In the genomic region with DNA sequence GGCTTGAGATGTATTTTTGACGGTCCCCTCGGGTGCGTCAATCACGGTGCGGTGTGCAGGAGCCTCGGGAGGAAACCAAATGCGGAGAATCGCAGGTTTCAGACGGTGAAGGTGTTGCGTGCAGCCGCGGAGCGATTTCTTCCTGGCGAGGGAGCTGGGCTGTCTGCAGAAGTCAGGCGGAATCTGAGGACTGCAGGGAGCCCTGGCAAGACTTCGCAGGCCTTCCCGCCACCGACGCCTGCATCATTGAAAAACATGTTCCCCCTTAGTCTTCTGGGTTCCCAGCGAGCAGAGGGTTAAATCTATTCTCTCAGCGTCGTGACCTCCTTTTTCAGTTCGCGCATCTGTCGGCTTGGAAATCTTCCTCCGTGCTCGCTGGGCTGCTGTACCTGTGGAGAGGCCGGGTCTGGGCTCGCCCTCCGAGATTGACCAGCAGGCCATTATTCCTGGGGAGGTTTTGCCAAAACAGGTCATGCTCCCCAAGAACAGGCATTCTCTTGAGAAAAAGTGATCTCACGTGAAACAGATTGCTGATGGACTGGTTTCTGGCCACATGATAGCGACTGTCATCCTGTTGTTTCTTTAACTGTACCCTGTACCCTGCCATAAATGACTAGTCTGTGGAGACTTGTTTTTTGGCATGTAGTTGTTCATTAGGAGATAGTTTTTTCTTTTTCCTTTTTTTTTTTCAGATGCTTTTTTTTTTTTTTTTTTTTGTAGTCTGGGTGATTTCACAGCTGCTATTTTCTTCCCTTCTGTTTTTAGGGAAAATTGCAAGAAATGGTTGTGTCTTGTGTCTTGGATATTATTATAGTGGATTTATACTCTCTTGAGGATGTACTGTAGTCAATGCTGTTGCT, we compare ENCODE assay signal across 8 cellular contexts. TPM values are rescaled to one million over a fixed set of nuclear protein-coding genes. Genes with fewer than 3 reads are reported as not detected.
DNase-seq lines count a peak whose midpoint lies in the region; ATAC-seq and TF ChIP-seq lines count a peak whose summit lies in the region.

No MANE protein-coding gene starts in this region.

- no peak overlapping the region for H2BK120ac ChIP-seq in IMR-90 (ENCODE audit: low read depth, low read length)

- CTCF ChIA-PET in IMR-90 (lab: Yijun Ruan, JAX), result no interaction called here

- H3K36me3 ChIP-seq in IMR-90 (ENCODE audit: control insufficient read depth, insufficient read depth, low read length), result no peaks in the 10 kb centered on the region
- H3K36me3 ChIP-seq in kidney epithelial cell (ENCODE audit: control insufficient read depth, insufficient read depth, low read length), result no peaks in the 10 kb centered on the region

- intact Hi-C loops in IMR-90 (cut with micrococcal nuclease), result no loop called here

- no peaks in the 10 kb centered on the region for H3K79me1 ChIP-seq in IMR-90 (ENCODE audit: low read depth in 1 of 2, low read length in 2 of 2)

- H3K14ac ChIP-seq in IMR-90 (replicated peaks; ENCODE audit: low read depth, low read length), result no peak overlapping the region

- H3K9me3 ChIP-seq in IMR-90 (ENCODE audit: control insufficient read depth, insufficient read depth, low read length), result no peaks in the 10 kb centered on the region

- peaks cover 5% of the 10 kb centered on the region; the same call in 1 of the 2 replicates for H3K4me1 ChIP-seq in IMR-90 (ENCODE audit: control insufficient read depth, insufficient read depth, low read length)

- peak overlapping the region; percentile 29; the same call in 1 of the 2 replicates for H3K9ac ChIP-seq in IMR-90 (ENCODE audit: low read depth, low read length)

- 0 out of 2 replicates have a peak, but pooled peaks cover 3% of the 10 kb centered on the region for H3K9me1 ChIP-seq in IMR-90 (ENCODE audit: insufficient read depth, low read length)

- no peak overlapping the region for H2BK15ac ChIP-seq in IMR-90 (ENCODE audit: low read depth, low read length)

- BruUV-seq in IMR-90 (replicated peaks; lab: Mats Ljungman, UMichigan), result no TSS peak

- H3K27ac Mint-ChIP-seq in brain, result peak overlapping the region; percentile 75 to 99 (median 95)

- H3K9me3 Mint-ChIP-seq in brain, result no peaks in the 10 kb centered on the region

- H4K20me1 ChIP-seq in IMR-90 (ENCODE audit: insufficient read depth, low read length), result no peaks in the 10 kb centered on the region

- H3K27me3 ChIP-seq in IMR-90 (ENCODE audit: control insufficient read depth, insufficient read depth, low read length) (no peaks in the 10 kb centered on the region), kidney epithelial cell (ENCODE audit: control insufficient read depth, insufficient read depth, low read length) (no peaks in the 10 kb centered on the region)

- TF ChIP-seq RAD21 in IMR-90 (IDR thresholded peaks at IDR 0.05; ENCODE audit: low read length), result no peak

- no peaks in the 10 kb centered on the region for H3K36me3 Mint-ChIP-seq in brain

- no peak overlapping the region for H3K18ac ChIP-seq in IMR-90 (ENCODE audit: low read depth, low read length)

- H4K8ac ChIP-seq in IMR-90 (ENCODE audit: low read depth in 2 of 2, low read length in 2 of 2), result peak overlapping the region in 1 of 2 experiments; percentile 17; a peak in 1 of 4 replicates

- WGBS in IMR-90 (ENCODE audit: extremely low coverage in 2 of 2, insufficient read length in 1 of 2), 2 experiments, result 4% methylated on average over 16 of the region's 32 CpGs; no CpG with 5 or more reads in 1 of the 2 experiments

- peaks cover 22% of the 10 kb centered on the region for H3K27me3 Mint-ChIP-seq in brain

- peak overlapping the region; percentile 74 for H3K23ac ChIP-seq in IMR-90 (ENCODE audit: low read depth, low read length)

- in situ Hi-C loops in IMR-90 (cut with MboI; ENCODE audit: low sequenced_read_pairs), result no loop called here

- peak overlapping the region; percentile 96 for H3K4me2 ChIP-seq in IMR-90 (ENCODE audit: low read depth, low read length)

- POLR2A ChIA-PET in IMR-90 (lab: Charles Lee; ENCODE audit: unreplicated experiment), result no interaction called here

- TF ChIP-seq POLR2A in IMR-90 (IDR thresholded peaks at IDR 0.05; ENCODE audit: low read depth, low read length), result no peak

- no peak overlapping the region for H2BK20ac ChIP-seq in IMR-90 (ENCODE audit: low read depth, low read length)

- no peak overlapping the region for H3K27ac ChIP-seq in IMR-90 (ENCODE audit: insufficient read depth, low read length)

- H4K5ac ChIP-seq in IMR-90 (ENCODE audit: low read depth, low read length), result no peak overlapping the region

- H2AFZ ChIP-seq in IMR-90 (replicated peaks; ENCODE audit: low read length, poor library complexity), result peak overlapping the region; percentile 89

- H3K4me1 Mint-ChIP-seq in brain, result peaks cover 64% of the 10 kb centered on the region

- H2AK5ac ChIP-seq in IMR-90 (ENCODE audit: low read depth, low read length), result no peak overlapping the region

- H3K56ac ChIP-seq in IMR-90 (ENCODE audit: extremely low read depth, insufficient read depth, low read length), result no peak overlapping the region

- DNase-seq in NCI-H524 (lab: John Stamatoyannopoulos, UW) (peak; percentile 55 to 63), NCI-H524 treated with DMSO at 0.1 percent for 48 hours (lab: John Stamatoyannopoulos, UW) (no peak), IMR-90 (peak; percentile 41), T-helper 2 cell (peak in 3 of 5 experiments; percentile 21 to 83 (median 52)), kidney epithelial cell (ENCODE audit: low read depth) (no peak), NCI-H1436 (lab: John Stamatoyannopoulos, UW) (no peak)
- DNase-seq in stimulated activated CD4-positive, alpha-beta T cell treated with anti-CD3 and anti-CD28 coated beads, TNF-alpha, amount 100 ng/mL, for 24 hours (ENCODE audit: low read depth in 3 of 3), result peak in 2 of 3 experiments; percentile 15 to 48

- no peak overlapping the region for H2AK9ac ChIP-seq in IMR-90 (replicated peaks; ENCODE audit: low read depth, low read length, poor library complexity)

- no peak overlapping the region for H4K91ac ChIP-seq in IMR-90 (ENCODE audit: insufficient read depth, low read depth, low read length)

- TF ChIP-seq CTCF in IMR-90 (conservative IDR thresholded peaks at IDR 0.05; ENCODE audit: low read depth, low read length), result no peak
- TF ChIP-seq CTCF in brain (conservative IDR thresholded peaks at IDR 0.05), result no peak
- no peak for TF ChIP-seq CTCF in kidney epithelial cell (IDR thresholded peaks at IDR 0.05; ENCODE audit: insufficient read depth, low read length, poor library complexity, severe bottlenecking)

- no peak for ATAC-seq in IMR-90 (ENCODE audit: low read depth)

- no peak overlapping the region for H2BK5ac ChIP-seq in IMR-90 (ENCODE audit: low read depth, low read length, poor library complexity, severe bottlenecking)

- H3K4ac ChIP-seq in IMR-90 (ENCODE audit: low read depth, low read length), result no peak overlapping the region

- H3K4me3 Mint-ChIP-seq in brain, result peak overlapping the region; percentile 95 to 100 (median 97)

- dilution Hi-C loops in IMR-90 (cut with HindIII; ENCODE audit: low sequenced_read_pairs, unreplicated experiment), result no loop called here

- H3K4me3 ChIP-seq in IMR-90 (ENCODE audit: insufficient read depth, low read depth, low read length), result peak overlapping the region; percentile 62
- H3K4me3 ChIP-seq in kidney epithelial cell (ENCODE audit: low read depth, low read length), result peak overlapping the region; percentile 49

TF ChIP-seq in IMR-90, 13 proteins besides CTCF, POLR2A, EP300 and RAD21:
- TF ChIP-seq, protein P1, sequence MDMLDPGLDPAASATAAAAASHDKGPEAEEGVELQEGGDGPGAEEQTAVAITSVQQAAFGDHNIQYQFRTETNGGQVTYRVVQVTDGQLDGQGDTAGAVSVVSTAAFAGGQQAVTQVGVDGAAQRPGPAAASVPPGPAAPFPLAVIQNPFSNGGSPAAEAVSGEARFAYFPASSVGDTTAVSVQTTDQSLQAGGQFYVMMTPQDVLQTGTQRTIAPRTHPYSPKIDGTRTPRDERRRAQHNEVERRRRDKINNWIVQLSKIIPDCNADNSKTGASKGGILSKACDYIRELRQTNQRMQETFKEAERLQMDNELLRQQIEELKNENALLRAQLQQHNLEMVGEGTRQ (IDR thresholded peaks at IDR 0.05; ENCODE audit: low read depth, low read length), result no peak

RNA-seq across cellular contexts. Expression of a gene that starts 0.9 kb away (rescaled TPM):
- total RNA-seq in IMR-90 (2012; rRNA removed) (8.1 and 10.0 TPM in 2 replicates), kidney epithelial cell (40.5 and 40.7 TPM in 2 replicates)
- polyA plus RNA-seq in IMR-90 (2012; rRNA removed) (3.1 and 4.6 TPM in 2 replicates), brain (ENCODE audit: insufficient read depth, low read depth, low replicate concordance) (74.3 TPM)
- polyA plus RNA-seq in IMR-90 (2012; cell fraction: cytosol; rRNA removed), result 1.3 TPM in 2 replicates
- polyA plus RNA-seq in IMR-90 (2012; cell fraction: nucleus; rRNA removed; ENCODE audit: low replicate concordance), result 2.2 and 12.8 TPM in 2 replicates

Comparison
In these comparisons a context has a peak if more than half of its experiments do, and no peak if none do; other contexts are left out.
1. DNase-seq: peak in NCI-H524 (2 of 2), IMR-90 (single experiment), T-helper 2 cell (3 of 5) and stimulated activated CD4-positive, alpha-beta T cell treated with anti-CD3 and anti-CD28 coated beads, TNF-alpha, amount 100 ng/mL, for 24 hours (2 of 3); none in NCI-H524 treated with DMSO at 0.1 percent for 48 hours (single experiment), kidney epithelial cell (single experiment) and NCI-H1436 (single experiment).